In the genomic region with DNA sequence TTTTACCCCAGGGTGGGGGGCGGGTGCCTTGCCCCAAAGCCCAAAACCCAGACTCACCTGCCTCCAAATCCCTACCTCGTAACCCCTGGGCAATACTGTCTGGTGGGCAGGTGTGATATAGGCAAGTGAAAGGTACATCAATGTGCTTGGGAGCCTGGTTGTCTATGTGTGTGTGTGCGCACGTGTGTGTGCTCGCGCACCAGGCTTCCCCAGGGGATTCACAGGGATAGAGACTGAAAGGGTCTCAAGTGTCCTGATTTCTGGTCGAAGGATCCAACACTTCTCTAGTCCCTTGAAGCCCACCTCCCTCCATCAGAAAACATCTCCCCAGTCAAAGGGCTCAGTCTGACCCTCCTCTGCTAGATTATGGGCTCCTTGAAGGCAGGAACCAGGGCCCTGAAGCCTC, we compare ENCODE assay signal across 9 cellular contexts. TPM values are rescaled to one million over a fixed set of nuclear protein-coding genes. Genes with fewer than 3 reads are reported as not detected.
DNase-seq lines count a peak whose midpoint lies in the region; ATAC-seq and TF ChIP-seq lines count a peak whose summit lies in the region.
"Had no signal": no experiment of that assay in that cellular context is flagged by ENCODE, and none has a peak within 500 bp of the region (broad histone marks: within the 10 kb centered on the region; RNA-seq: fewer than 3 reads in every experiment).

No MANE protein-coding gene starts in this region.

- DNase-seq in heart right ventricle: no peak
- DNase-seq in Right ventricle myocardium inferior (ENCODE audit: missing footprints): no peak
- DNase-seq in activated T-cell treated with anti-CD3 and anti-CD28 coated beads, Interleukin-2, amount 50 U/mL, for 48 hours: peak; percentile 39
- DNase-seq in lower lobe of right lung: no peak
- DNase-seq in vagina (ENCODE audit: extremely low spot score in 2 of 2): no peak
- no peak for DNase-seq in AG20443 (ENCODE audit: low spot score)
- DNase-seq in GM13977 (ENCODE audit: low spot score): no peak

- WGBS in heart right ventricle, 2 donors: 84 to 87% methylated on average over 7 of the region's 7 CpGs

- H3K27me3 ChIP-seq in heart right ventricle: peaks cover 0 to 6% (median 0%) of the 10 kb centered on the region in 7 donors
- no peaks in the 10 kb centered on the region for H3K27me3 ChIP-seq in lower lobe of right lung (ENCODE audit: low read depth)
- H3K27me3 ChIP-seq in vagina: no peaks in the 10 kb centered on the region

- no peak overlapping the region for H3K4me3 ChIP-seq in heart right ventricle
- no peak overlapping the region for H3K4me3 ChIP-seq in lower lobe of right lung
- no peak overlapping the region for H3K4me3 ChIP-seq in vagina

- H3K27ac ChIP-seq in heart right ventricle: peak overlapping the region in 8 of 10 donors; percentile 14 to 90 (median 30)
- H3K27ac ChIP-seq in lower lobe of right lung: peak overlapping the region; percentile 87
- peak overlapping the region; percentile 79 for H3K27ac ChIP-seq in vagina
- H3K27ac ChIP-seq: epithelial cell of prostate had no signal

- no peak for TF ChIP-seq POLR2A in vagina (IDR thresholded peaks at IDR 0.05)

- in situ Hi-C loops in GM13977 (cut with MboI; ENCODE audit: low pct_unique_long_range_greater_than_20kb, low sequenced_read_pairs, unreplicated experiment): loop anchor here (10.0 kb wide), 1 partner anchor 309 kb away; no protein-coding TSS in a partner anchor

- intact Hi-C loops in heart right ventricle (cut with DNase I): loop anchor here in 5 of 10 donors (5.0 to 10.0 kb wide), 5 partner anchors 97 to 1819 kb away; a partner anchor contains a TSS
- intact Hi-C loops in Right ventricle myocardium inferior (cut with DNase I): loop anchor here (5.0 kb wide), 1 partner anchor 97 kb away; no protein-coding TSS in a partner anchor
- intact Hi-C loops in lower lobe of right lung (cut with DNase I): loop anchor here (10.0 kb wide), 1 partner anchor 309 kb away; no protein-coding TSS in a partner anchor
- intact Hi-C loops in vagina (cut with DNase I): loop anchor here (5.0 to 10.0 kb wide), 2 partner anchors 239 to 297 kb away; a partner anchor contains a TSS

- H3K36me3 ChIP-seq in heart right ventricle: no peaks in the 10 kb centered on the region
- no peaks in the 10 kb centered on the region for H3K36me3 ChIP-seq in lower lobe of right lung
- H3K36me3 ChIP-seq in vagina: no peaks in the 10 kb centered on the region

- TF ChIP-seq CTCF in heart right ventricle (IDR thresholded peaks at IDR 0.05): no peak
- no peak for TF ChIP-seq CTCF in lower lobe of right lung (IDR thresholded peaks at IDR 0.05)
- no peak for TF ChIP-seq CTCF in vagina (IDR thresholded peaks at IDR 0.05)
- TF ChIP-seq CTCF in GM13977 (IDR thresholded peaks at IDR 0.05; ENCODE audit: extremely low read depth, insufficient read depth, missing control alignments): no peak

- ATAC-seq in heart right ventricle (no peak), Right ventricle myocardium inferior (no peak), lower lobe of right lung (no peak), GM19395 (IDR thresholded peaks at IDR 0.05; ENCODE audit: unreplicated experiment) (no peak)

- no peaks in the 10 kb centered on the region for H3K9me3 ChIP-seq in heart right ventricle
- no peaks in the 10 kb centered on the region for H3K9me3 ChIP-seq in lower lobe of right lung
- no peaks in the 10 kb centered on the region for H3K9me3 ChIP-seq in vagina

- H3K4me1 ChIP-seq in heart right ventricle (peaks cover 0 to 47% (median 16%) of the 10 kb centered on the region in 9 donors), lower lobe of right lung (peaks cover 50% of the 10 kb centered on the region), vagina (peaks cover 52% of the 10 kb centered on the region)

RNA-seq across cellular contexts. Expression of a gene that starts 28.9 kb away (rescaled TPM):
- 10 to 100 TPM; 14.7 to 36.8 (median 24.7) TPM for total RNA-seq in heart right ventricle
- 1 to 10 TPM; 4.1 to 8.9 TPM for polyA plus RNA-seq in heart right ventricle
- total RNA-seq in Right ventricle myocardium inferior: 24.9 TPM
- total RNA-seq in lower lobe of right lung: 58.6 TPM
- total RNA-seq in vagina: 39.8 TPM

Comparison
In these comparisons a context has a peak if more than half of its experiments do, and no peak if none do; other contexts are left out.
1. DNase-seq: peak in activated T-cell treated with anti-CD3 and anti-CD28 coated beads, Interleukin-2, amount 50 U/mL, for 48 hours (2 of 2); none in heart right ventricle (0 of 2), Right ventricle myocardium inferior (single experiment), lower lobe of right lung (single experiment), vagina (0 of 2), AG20443 (single experiment) and GM13977 (single experiment).
2. H3K27ac ChIP-seq: peak in every context shown above with its lines; median percentile 87 in lower lobe of right lung; 79 in vagina; 30 in heart right ventricle.